14 cellular contexts compared by ENCODE assay signal in the genomic region with DNA sequence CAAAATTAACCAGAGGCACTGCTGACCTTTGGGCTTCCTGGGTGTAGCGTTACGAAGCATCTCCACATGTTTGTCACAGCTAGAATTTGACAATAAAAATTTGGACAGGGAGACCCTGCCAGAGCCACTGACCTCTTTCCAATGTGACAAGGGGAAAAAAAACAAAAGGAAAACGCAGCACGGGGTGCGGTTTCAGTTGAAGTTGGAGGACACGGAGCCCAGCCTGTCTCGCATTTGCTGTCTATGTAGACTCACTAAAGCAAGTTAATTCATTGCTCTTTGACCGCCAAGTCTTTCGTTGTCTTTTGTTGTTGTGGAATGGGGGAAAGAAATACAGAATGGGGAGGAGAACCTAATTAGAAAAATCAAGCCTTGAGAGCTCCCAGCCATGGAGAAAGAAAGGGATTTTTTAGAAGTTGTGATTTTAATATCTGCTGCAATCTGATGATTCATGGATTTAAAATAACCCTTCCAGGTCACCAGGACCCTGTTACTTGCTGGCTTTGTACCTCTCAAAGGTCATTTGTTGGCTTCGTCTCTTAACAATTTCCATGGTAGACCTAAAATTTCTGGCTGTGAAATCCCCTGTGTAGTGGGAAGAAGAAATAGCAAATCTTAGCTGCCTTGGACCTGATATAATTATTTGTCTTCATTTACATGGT.
A peak's percentile ranks its signal among the peaks of the same experiment; 100 is the strongest.
DNase-seq lines count a peak whose midpoint lies in the region; ATAC-seq and TF ChIP-seq lines count a peak whose summit lies in the region.
"Had no signal": no experiment of that assay in that cellular context is flagged by ENCODE, and none has a peak within 500 bp of the region (broad histone marks: within the 10 kb centered on the region; RNA-seq: fewer than 3 reads in every experiment).

No MANE protein-coding gene starts in this region.

- H3K4me3 ChIP-seq in HUES6 (ENCODE audit: low read depth, low read length) (no peak overlapping the region), ectodermal cell (ENCODE audit: insufficient read depth, low read depth, low read length) (no peak overlapping the region), suprapubic skin (no peak overlapping the region)
- H3K4me3 ChIP-seq in naive thymus-derived CD4-positive, alpha-beta T cell (ENCODE audit: low read length) = no peak overlapping the region

- no peak overlapping the region for H3K9ac ChIP-seq in HUES6 (ENCODE audit: low read length)

- DNase-seq in suprapubic skin (ENCODE audit: low spot score in 2 of 2) (no peak), NCI-H524 treated with DMSO at 0.1 percent for 48 hours (lab: John Stamatoyannopoulos, UW) (no peak), NCI-H2081 treated with DMSO at 0.1 percent for 48 hours (lab: John Stamatoyannopoulos, UW) (no peak)
- DNase-seq in naive thymus-derived CD4-positive, alpha-beta T cell = no peak
- DNase-seq: activated CD4-positive, alpha-beta memory T cell treated with anti-CD3 and anti-CD28 coated beads for 36 hours; Karpas-422; NCI-H2029; occipital lobe; SHP77 had no signal

- no peaks in the 10 kb centered on the region for H3K27me3 Mint-ChIP-seq in nephron (ENCODE audit: low read depth)
- H3K27me3 Mint-ChIP-seq in naive thymus-derived CD4-positive, alpha-beta T cell = peaks cover 7 to 27% (median 23%) of the 10 kb centered on the region in 5 donors

- no peak for TF ChIP-seq EP300 in suprapubic skin (IDR thresholded peaks at IDR 0.05)

- peaks cover 45% of the 10 kb centered on the region for H3K4me1 Mint-ChIP-seq in nephron
- H3K4me1 Mint-ChIP-seq in naive thymus-derived CD4-positive, alpha-beta T cell = peaks cover 0 to 5% (median 0%) of the 10 kb centered on the region in 7 donors

- TF ChIP-seq CTCF in nephron (IDR thresholded peaks at IDR 0.05; ENCODE audit: unreplicated experiment in 3 of 3) (no peak), suprapubic skin (IDR thresholded peaks at IDR 0.05) (no peak)

- H3K27me3 ChIP-seq in HUES6 (ENCODE audit: control insufficient read depth, insufficient read depth, low read length) (no peaks in the 10 kb centered on the region), ectodermal cell (ENCODE audit: control insufficient read depth, insufficient read depth, low read length, poor library complexity, severe bottlenecking) (peaks cover 24% of the 10 kb centered on the region), suprapubic skin (no peaks in the 10 kb centered on the region)
- H3K27me3 ChIP-seq in naive thymus-derived CD4-positive, alpha-beta T cell (ENCODE audit: control insufficient read depth in 2 of 2, insufficient read depth in 2 of 2, low read length in 2 of 2) = no peaks in the 10 kb centered on the region

- CTCF ChIA-PET in naive thymus-derived CD4-positive, alpha-beta T cell (lab: Charles Lee) = no interaction called here

- peaks cover 9% of the 10 kb centered on the region for H3K36me3 Mint-ChIP-seq in nephron (ENCODE audit: low read depth)
- H3K36me3 Mint-ChIP-seq in naive thymus-derived CD4-positive, alpha-beta T cell = peaks cover 0 to 13% (median 2%) of the 10 kb centered on the region in 5 donors

- POLR2A ChIA-PET in naive thymus-derived CD4-positive, alpha-beta T cell (lab: Charles Lee) = no interaction called here

- H3K36me3 ChIP-seq in HUES6 (ENCODE audit: control insufficient read depth, insufficient read depth, low read length) = no peaks in the 10 kb centered on the region; the same call in 1 of the 2 replicates
- no peaks in the 10 kb centered on the region for H3K36me3 ChIP-seq in ectodermal cell (ENCODE audit: control insufficient read depth, insufficient read depth, low read length)
- H3K36me3 ChIP-seq in suprapubic skin = no peaks in the 10 kb centered on the region
- H3K36me3 ChIP-seq in naive thymus-derived CD4-positive, alpha-beta T cell (ENCODE audit: control insufficient read depth in 2 of 3, insufficient read depth in 3 of 3, low read length in 3 of 3) = no peaks in the 10 kb centered on the region

- H3K4me1 ChIP-seq in HUES6 (ENCODE audit: control insufficient read depth, insufficient read depth, low read length) = peaks cover 48% of the 10 kb centered on the region
- H3K4me1 ChIP-seq in ectodermal cell (ENCODE audit: control insufficient read depth, insufficient read depth, low read length) = peaks cover 37% of the 10 kb centered on the region
- peaks cover 40% of the 10 kb centered on the region for H3K4me1 ChIP-seq in suprapubic skin
- no peaks in the 10 kb centered on the region for H3K4me1 ChIP-seq in naive thymus-derived CD4-positive, alpha-beta T cell (ENCODE audit: control insufficient read depth in 2 of 2, insufficient read depth in 2 of 2, low read length in 2 of 2)

- H3K27ac Mint-ChIP-seq in nephron = peak overlapping the region; percentile 65 to 74 (median 67)
- H3K27ac Mint-ChIP-seq in naive thymus-derived CD4-positive, alpha-beta T cell = no peak overlapping the region
- H3K27ac Mint-ChIP-seq: activated CD4-positive, alpha-beta memory T cell treated with anti-CD3 and anti-CD28 coated beads for 36 hours; activated T-helper 2 cell treated with anti-CD3 and anti-CD28 coated beads, Interferon-gamma antibody, Interleukin-2, Interleukin-4, amounts not matched to agents 10 μg/mL and 5 μg/mL and 100 μg/mL, durations not matched to agents 14 hours and 24 hours and 36 hours had no signal

- H3K27ac ChIP-seq in HUES6 (ENCODE audit: low read depth, low read length) (peak overlapping the region; percentile 47; the same call in 1 of the 2 replicates), ectodermal cell (ENCODE audit: insufficient read depth, low read depth, low read length, poor library complexity, severe bottlenecking) (peak overlapping the region; percentile 84), suprapubic skin (peak overlapping the region; percentile 42)
- no peak overlapping the region for H3K27ac ChIP-seq in naive thymus-derived CD4-positive, alpha-beta T cell (ENCODE audit: low read depth, low read length)

- no peak for TF ChIP-seq POLR2A in suprapubic skin (IDR thresholded peaks at IDR 0.05)

- no peaks in the 10 kb centered on the region for H3K9me3 Mint-ChIP-seq in nephron
- peaks cover 0 to 5% (median 0%) of the 10 kb centered on the region in 11 donors for H3K9me3 Mint-ChIP-seq in naive thymus-derived CD4-positive, alpha-beta T cell
- H3K9me3 Mint-ChIP-seq: activated CD4-positive, alpha-beta memory T cell treated with anti-CD3 and anti-CD28 coated beads for 36 hours; activated T-helper 2 cell treated with anti-CD3 and anti-CD28 coated beads, Interferon-gamma antibody, Interleukin-2, Interleukin-4, amounts not matched to agents 10 μg/mL and 5 μg/mL and 100 μg/mL, durations not matched to agents 14 hours and 24 hours and 36 hours had no signal

- intact Hi-C loops in naive thymus-derived CD4-positive, alpha-beta T cell (cut with micrococcal nuclease) = no loop called here

- ATAC-seq in HG03460 (IDR thresholded peaks at IDR 0.05; ENCODE audit: unreplicated experiment) = no peak
- ATAC-seq in naive thymus-derived CD4-positive, alpha-beta T cell = no peak

- H3K4me3 Mint-ChIP-seq in nephron = peak overlapping the region; percentile 2 to 55 (median 8)
- H3K4me3 Mint-ChIP-seq in naive thymus-derived CD4-positive, alpha-beta T cell = no peak overlapping the region
- H3K4me3 Mint-ChIP-seq: activated CD4-positive, alpha-beta memory T cell treated with anti-CD3 and anti-CD28 coated beads for 36 hours had no signal

- whole genome bisulfite sequencing in ectodermal cell, 2 experiments = 61 to 66% methylated on average over 10 of the region's 10 CpGs
- WGBS in suprapubic skin = 58% methylated on average over 10 of the region's 10 CpGs

- H3K9me3 ChIP-seq in HUES6 (ENCODE audit: control insufficient read depth, insufficient read depth, low read depth, low read length) = no peaks in the 10 kb centered on the region
- no peaks in the 10 kb centered on the region for H3K9me3 ChIP-seq in ectodermal cell (ENCODE audit: control insufficient read depth, low read length)
- H3K9me3 ChIP-seq in suprapubic skin = no peaks in the 10 kb centered on the region
- H3K9me3 ChIP-seq in naive thymus-derived CD4-positive, alpha-beta T cell (ENCODE audit: control insufficient read depth in 2 of 3, low read length in 3 of 3) = no peaks in the 10 kb centered on the region

Comparison
In these comparisons a context has a peak if more than half of its experiments do, and no peak if none do; other contexts are left out.
1. H3K27ac Mint-ChIP-seq: peak in nephron (3 of 3); none in naive thymus-derived CD4-positive, alpha-beta T cell (0 of 9).
2. H3K4me3 Mint-ChIP-seq: peak in nephron (3 of 3); none in naive thymus-derived CD4-positive, alpha-beta T cell (0 of 10).